Comparison of ENCODE assay signal across 12 cellular contexts in the genomic region with DNA sequence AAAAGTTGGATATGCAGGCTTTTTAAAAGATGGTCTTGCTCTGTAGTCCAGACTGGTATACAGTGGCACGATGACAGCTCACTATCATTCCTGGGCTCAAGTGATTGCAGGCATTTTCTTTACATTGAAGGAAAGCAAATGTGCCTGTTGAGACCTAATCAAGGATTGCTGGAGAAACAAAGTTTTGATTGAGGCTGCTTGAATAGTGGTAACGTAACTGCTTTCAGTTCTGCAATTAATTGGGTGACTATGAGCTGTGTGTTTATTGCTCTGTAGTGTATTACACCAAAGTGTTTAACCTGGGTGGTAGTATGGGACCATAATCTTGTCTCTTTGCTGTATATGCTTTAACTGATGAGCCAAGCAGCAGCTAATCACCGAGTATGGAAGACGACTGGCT. TPM values are rescaled to one million over a fixed set of nuclear protein-coding genes. Genes with fewer than 3 reads are reported as not detected.
A peak's percentile ranks its signal among the peaks of the same experiment; 100 is the strongest.
DNase-seq lines count a peak whose midpoint lies in the region; ATAC-seq and TF ChIP-seq lines count a peak whose summit lies in the region.
"Had no signal": no experiment of that assay in that cellular context is flagged by ENCODE, and none has a peak within 500 bp of the region (broad histone marks: within the 10 kb centered on the region; RNA-seq: fewer than 3 reads in every experiment).

No MANE protein-coding gene starts in this region.

- H3K4me3 Mint-ChIP-seq in MCF 10A (ENCODE audit: unreplicated experiment) (peak overlapping the region; percentile 89), type B pancreatic cell (peak overlapping the region; percentile 80)
- peak overlapping the region; percentile 93 for H3K4me3 Mint-ChIP-seq in activated CD4-positive, alpha-beta memory T cell treated with anti-CD3 and anti-CD28 coated beads for 36 hours

- DNase-seq in MCF 10A (ENCODE audit: unreplicated experiment): no peak
- no peak for DNase-seq in breast epithelium (ENCODE audit: low spot score in 2 of 2)
- DNase-seq in activated CD4-positive, alpha-beta memory T cell treated with anti-CD3 and anti-CD28 coated beads for 36 hours: no peak
- DNase-seq in type B pancreatic cell (ENCODE audit: extremely low spot score, unreplicated experiment): no peak
- DNase-seq in germinal center (ENCODE audit: low spot score): no peak
- no peak for DNase-seq in SW480 (ENCODE audit: low spot score)
- DNase-seq: activated CD4-positive, alpha-beta T cell treated with anti-CD3 and anti-CD28 coated beads for 4 hours; NCI-H69; retina had no signal

- TF ChIP-seq RAD21 in liver (IDR thresholded peaks at IDR 0.05): no peak

- H3K9me3 Mint-ChIP-seq in MCF 10A (ENCODE audit: unreplicated experiment) (no peaks in the 10 kb centered on the region), type B pancreatic cell (no peaks in the 10 kb centered on the region)
- H3K9me3 Mint-ChIP-seq in activated CD4-positive, alpha-beta memory T cell treated with anti-CD3 and anti-CD28 coated beads for 36 hours: no peaks in the 10 kb centered on the region

- H3K4me1 Mint-ChIP-seq in MCF 10A (ENCODE audit: insufficient read depth, unreplicated experiment) (peaks cover 31% of the 10 kb centered on the region), type B pancreatic cell (ENCODE audit: unreplicated experiment) (peaks cover 38% of the 10 kb centered on the region)
- peaks cover 51% of the 10 kb centered on the region for H3K4me1 Mint-ChIP-seq in activated CD4-positive, alpha-beta memory T cell treated with anti-CD3 and anti-CD28 coated beads for 36 hours (ENCODE audit: low read depth)

- ATAC-seq in HG03565 (IDR thresholded peaks at IDR 0.05; ENCODE audit: unreplicated experiment): no peak

- peak overlapping the region in 1 of 3 donors; percentile 69 for H3K4me3 ChIP-seq in breast epithelium
- peak overlapping the region in 1 of 3 donors; percentile 24 for H3K4me3 ChIP-seq in liver (ENCODE audit: low read depth in 1 of 3, low read length in 3 of 3)

- intact Hi-C loops in MCF 10A (cut with micrococcal nuclease) (loop anchor here (10.0 kb wide), 1 partner anchor 202 kb away; no protein-coding TSS in a partner anchor), breast epithelium (cut with DNase I; ENCODE audit: low total_unique reads) (no loop called here)
- intact Hi-C loops in activated CD4-positive, alpha-beta memory T cell treated with anti-CD3 and anti-CD28 coated beads for 36 hours (cut with micrococcal nuclease): loop anchor here (10.0 kb wide), 1 partner anchor 202 kb away; no protein-coding TSS in a partner anchor

- no peak for TF ChIP-seq CTCF in MCF 10A (IDR thresholded peaks at IDR 0.05; ENCODE audit: unreplicated experiment)
- TF ChIP-seq CTCF in breast epithelium (IDR thresholded peaks at IDR 0.05): no peak
- no peak for TF ChIP-seq CTCF in liver (IDR thresholded peaks at IDR 0.05; ENCODE audit: low read depth, low read length, missing input control)
- no peak for TF ChIP-seq CTCF in type B pancreatic cell (conservative IDR thresholded peaks at IDR 0.05)

- H3K9ac ChIP-seq in liver (ENCODE audit: low read depth in 1 of 2, low read length in 2 of 2): peak overlapping the region; percentile 2 to 81

- no peaks in the 10 kb centered on the region for H3K27me3 Mint-ChIP-seq in MCF 10A (ENCODE audit: insufficient read depth, unreplicated experiment)
- peaks cover 4% of the 10 kb centered on the region for H3K27me3 Mint-ChIP-seq in activated CD4-positive, alpha-beta memory T cell treated with anti-CD3 and anti-CD28 coated beads for 36 hours
- H3K27me3 Mint-ChIP-seq in type B pancreatic cell: peaks cover 4% of the 10 kb centered on the region

- H3K27ac ChIP-seq in breast epithelium (peak overlapping the region in 1 of 2 donors; percentile 29), liver (ENCODE audit: low read depth in 1 of 2, low read length in 2 of 2) (peak overlapping the region; percentile 96 to 98)
- H3K27ac ChIP-seq: C4-2B had no signal

- peaks cover 43% of the 10 kb centered on the region for H3K36me3 Mint-ChIP-seq in MCF 10A (ENCODE audit: insufficient read depth, unreplicated experiment)
- peaks cover 35% of the 10 kb centered on the region for H3K36me3 Mint-ChIP-seq in activated CD4-positive, alpha-beta memory T cell treated with anti-CD3 and anti-CD28 coated beads for 36 hours
- peaks cover 39% of the 10 kb centered on the region for H3K36me3 Mint-ChIP-seq in type B pancreatic cell

- POLR2A ChIA-PET in MCF 10A (lab: Yijun Ruan, JAX): interaction anchor here (1.0 to 7.7 kb wide), 5 partner anchors 10 to 57 kb away, joined by 3 to 238 read pairs (median 10); no protein-coding TSS in a partner anchor
- POLR2A ChIA-PET in activated CD4-positive, alpha-beta memory T cell treated with anti-CD3 and anti-CD28 coated beads for 36 hours (lab: Charles Lee): interaction anchor here (1.0 to 5.3 kb wide), 3 partner anchors 27 to 57 kb away, joined by 3 to 53 read pairs (median 50); a partner anchor contains a TSS

- H3K27me3 ChIP-seq in breast epithelium (no peaks in the 10 kb centered on the region), liver (ENCODE audit: control insufficient read depth in 4 of 4, insufficient read depth in 4 of 4, low read length in 3 of 4) (no peaks in the 10 kb centered on the region)

- H3K9me3 ChIP-seq in breast epithelium (no peaks in the 10 kb centered on the region), liver (ENCODE audit: control insufficient read depth in 4 of 4, low read length in 3 of 4) (no peaks in the 10 kb centered on the region)

- H3K4me1 ChIP-seq in breast epithelium (peaks cover 0 to 18% of the 10 kb centered on the region in 2 donors), liver (ENCODE audit: control insufficient read depth in 4 of 4, insufficient read depth in 4 of 4, low read length in 3 of 4) (peaks cover 0 to 27% (median 16%) of the 10 kb centered on the region in 4 donors)

- H3K27ac Mint-ChIP-seq in MCF 10A (ENCODE audit: low read depth, unreplicated experiment) (no peak overlapping the region), type B pancreatic cell (peak overlapping the region; percentile 21)
- H3K27ac Mint-ChIP-seq in activated CD4-positive, alpha-beta memory T cell treated with anti-CD3 and anti-CD28 coated beads for 36 hours: peak overlapping the region; percentile 49

- TF ChIP-seq POLR2A in breast epithelium (IDR thresholded peaks at IDR 0.05): no peak

- CTCF ChIA-PET in MCF 10A (lab: Yijun Ruan, JAX): interaction anchor here (0.6 to 3.8 kb wide), 5 partner anchors 19 to 139 kb away, joined by 3 to 18 read pairs (median 5); no protein-coding TSS in a partner anchor
- CTCF ChIA-PET in activated CD4-positive, alpha-beta memory T cell treated with anti-CD3 and anti-CD28 coated beads for 36 hours (lab: Charles Lee): interaction anchor here (0.6 to 4.2 kb wide), 5 partner anchors 9 to 55 kb away, joined by 3 to 34 read pairs (median 3); a partner anchor contains a TSS

- no TSS peak for BruUV-seq in MCF 10A (replicated peaks; lab: Mats Ljungman, UMichigan)

- WGBS in liver: 70% methylated on average over 4 of the region's 4 CpGs

- H3K36me3 ChIP-seq in breast epithelium (no peaks in the 10 kb centered on the region), liver (ENCODE audit: control insufficient read depth in 4 of 4, insufficient read depth in 3 of 4, low read depth in 1 of 4, low read length in 3 of 4) (peaks cover 0 to 13% (median 3%) of the 10 kb centered on the region in 4 donors)

TF ChIP-seq in liver, 16 proteins besides CTCF, POLR2A, EP300 and RAD21:
- TF ChIP-seq, protein P1, sequence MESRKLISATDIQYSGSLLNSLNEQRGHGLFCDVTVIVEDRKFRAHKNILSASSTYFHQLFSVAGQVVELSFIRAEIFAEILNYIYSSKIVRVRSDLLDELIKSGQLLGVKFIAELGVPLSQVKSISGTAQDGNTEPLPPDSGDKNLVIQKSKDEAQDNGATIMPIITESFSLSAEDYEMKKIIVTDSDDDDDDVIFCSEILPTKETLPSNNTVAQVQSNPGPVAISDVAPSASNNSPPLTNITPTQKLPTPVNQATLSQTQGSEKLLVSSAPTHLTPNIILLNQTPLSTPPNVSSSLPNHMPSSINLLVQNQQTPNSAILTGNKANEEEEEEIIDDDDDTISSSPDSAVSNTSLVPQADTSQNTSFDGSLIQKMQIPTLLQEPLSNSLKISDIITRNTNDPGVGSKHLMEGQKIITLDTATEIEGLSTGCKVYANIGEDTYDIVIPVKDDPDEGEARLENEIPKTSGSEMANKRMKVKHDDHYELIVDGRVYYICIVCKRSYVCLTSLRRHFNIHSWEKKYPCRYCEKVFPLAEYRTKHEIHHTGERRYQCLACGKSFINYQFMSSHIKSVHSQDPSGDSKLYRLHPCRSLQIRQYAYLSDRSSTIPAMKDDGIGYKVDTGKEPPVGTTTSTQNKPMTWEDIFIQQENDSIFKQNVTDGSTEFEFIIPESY (IDR thresholded peaks at IDR 0.05): no peak
- TF ChIP-seq, protein P2, sequence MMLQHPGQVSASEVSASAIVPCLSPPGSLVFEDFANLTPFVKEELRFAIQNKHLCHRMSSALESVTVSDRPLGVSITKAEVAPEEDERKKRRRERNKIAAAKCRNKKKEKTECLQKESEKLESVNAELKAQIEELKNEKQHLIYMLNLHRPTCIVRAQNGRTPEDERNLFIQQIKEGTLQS (IDR thresholded peaks at IDR 0.05): no peak
- TF ChIP-seq HNF4G (IDR thresholded peaks at IDR 0.05): no peak

RNA-seq across cellular contexts. Expression of a gene that starts 2.3 kb away (rescaled TPM):
- total RNA-seq in MCF 10A (2022) (626 and 729 TPM in 2 replicates), breast epithelium (100 to 1,000 TPM; 735 to 835 (median 828) TPM), liver (1,000 to 10,000 TPM; 1,190 to 3,673 TPM), type B pancreatic cell (ENCODE audit: low replicate concordance) (1,306 and 1,802 TPM in 2 replicates)
- 1,000 to 10,000 TPM; 1,695 to 1,771 TPM for total RNA-seq in activated CD4-positive, alpha-beta memory T cell treated with anti-CD3 and anti-CD28 coated beads for 36 hours
- polyA plus RNA-seq in liver: 1,000 to 10,000 TPM; 1,427 to 1,518 TPM

RNA-seq across cellular contexts. Expression of a gene that starts 29.9 kb away (rescaled TPM):
- total RNA-seq in MCF 10A (2022) (22.4 and 27.7 TPM in 2 replicates), breast epithelium (10 to 100 TPM in 2 of 3 donors, 1 to 10 TPM in 1; 4.3 to 25.9 (median 13.5) TPM), liver (10 to 100 TPM; 13.1 to 15.2 TPM), type B pancreatic cell (ENCODE audit: low replicate concordance) (42.9 and 152 TPM in 2 replicates)
- 10 to 100 TPM; 43.0 to 44.2 TPM for total RNA-seq in activated CD4-positive, alpha-beta memory T cell treated with anti-CD3 and anti-CD28 coated beads for 36 hours
- polyA plus RNA-seq in liver: 10 to 100 TPM; 21.2 to 24.3 TPM

RNA-seq across cellular contexts. Expression of a gene that starts 32.2 kb away (rescaled TPM):
- total RNA-seq in MCF 10A (2022) (not detected in 2 replicates), breast epithelium (10 to 100 TPM in 2 of 3 donors, 1 to 10 TPM in 1; 6.6 to 14.2 (median 11.3) TPM), liver (1 to 10 TPM; 5.6 to 9.3 TPM), type B pancreatic cell (ENCODE audit: low replicate concordance) (0.52 and 1.7 TPM in 2 replicates)
- total RNA-seq in activated CD4-positive, alpha-beta memory T cell treated with anti-CD3 and anti-CD28 coated beads for 36 hours: 10 to 100 TPM; 46.0 to 50.6 TPM
- polyA plus RNA-seq in liver: 1 to 10 TPM; 2.9 to 3.5 TPM
